18 cellular contexts compared by ENCODE assay signal in genomic region chr9:91904541-91905236, GRCh38. TPM values are rescaled to one million over a fixed set of nuclear protein-coding genes. Genes with fewer than 3 reads are reported as not detected.
"Had no signal": no experiment of that assay in that cellular context is flagged by ENCODE, and none has a peak within 500 bp of the region (broad histone marks: within the 10 kb centered on the region; RNA-seq: fewer than 3 reads in every experiment).

No MANE protein-coding gene starts in this region.

- DNase-seq: activated CD4-positive, alpha-beta T cell treated with anti-CD3 and anti-CD28 coated beads, Interleukin-2, amount 10 ng/mL, durations not matched to agents 7 days and 5 days; activated CD4-positive, CD25-positive, alpha-beta regulatory T cell; activated naive CD4-positive, alpha-beta T cell treated with anti-CD3 and anti-CD28 coated beads for 36 hours; activated T-cell treated with anti-CD3 and anti-CD28 coated beads for 4 hours; caudate nucleus; colonic mucosa; kidney; left ventricle myocardium superior; stimulated activated CD4-positive, alpha-beta T cell treated with anti-CD3 and anti-CD28 coated beads, Interleukin-12 subunit alpha, Interleukin-12 subunit beta, amount 100 ng/mL, for 4 hours; stimulated activated naive CD4-positive, alpha-beta T cell; upper lobe of right lung had no signal

- H3K4me1 ChIP-seq: colonic mucosa had no signal

- H3K27ac Mint-ChIP-seq: activated CD4-positive, alpha-beta T cell treated with anti-CD3 and anti-CD28 coated beads, Interleukin-2, amount 10 ng/mL, durations not matched to agents 7 days and 5 days; activated naive CD4-positive, alpha-beta T cell treated with anti-CD3 and anti-CD28 coated beads for 36 hours; activated T-helper 17 cell treated with anti-CD3 and anti-CD28 coated beads, Interleukin-2, amount 50 U/mL, for 72 hours had no signal

- H3K9me3 ChIP-seq: colonic mucosa, gastroesophageal sphincter, neutrophil, suprapubic skin, upper lobe of right lung had no signal

- H3K27me3 ChIP-seq: colonic mucosa, gastroesophageal sphincter, suprapubic skin, upper lobe of right lung had no signal

- H3K9me3 Mint-ChIP-seq: activated CD4-positive, alpha-beta T cell treated with anti-CD3 and anti-CD28 coated beads, Interleukin-2, amount 10 ng/mL, durations not matched to agents 7 days and 5 days; activated naive CD4-positive, alpha-beta T cell treated with anti-CD3 and anti-CD28 coated beads for 36 hours; activated T-helper 17 cell treated with anti-CD3 and anti-CD28 coated beads, Interleukin-2, amount 50 U/mL, for 72 hours had no signal

- H3K27ac ChIP-seq: colonic mucosa, neutrophil, suprapubic skin, upper lobe of right lung had no signal

- H3K4me1 Mint-ChIP-seq: activated T-helper 17 cell treated with anti-CD3 and anti-CD28 coated beads, Interleukin-2, amount 50 U/mL, for 72 hours had no signal

- H3K4me3 ChIP-seq: colonic mucosa, gastroesophageal sphincter, suprapubic skin, upper lobe of right lung had no signal

- FAIRE-seq: endothelial cell of umbilical vein, kidney, TTC549 had no signal

- H3K4me3 Mint-ChIP-seq: activated CD4-positive, alpha-beta T cell treated with anti-CD3 and anti-CD28 coated beads, Interleukin-2, amount 10 ng/mL, durations not matched to agents 7 days and 5 days; activated naive CD4-positive, alpha-beta T cell treated with anti-CD3 and anti-CD28 coated beads for 36 hours; activated T-helper 17 cell treated with anti-CD3 and anti-CD28 coated beads, Interleukin-2, amount 50 U/mL, for 72 hours had no signal

- H3K36me3 ChIP-seq: colonic mucosa, gastroesophageal sphincter, neutrophil, suprapubic skin, upper lobe of right lung had no signal

RNA-seq across cellular contexts. Expression of gene ROR2, which starts 45.3 kb away (rescaled TPM):
- total RNA-seq: activated CD8-positive, alpha-beta memory T cell treated with anti-CD3 and anti-CD28 coated beads for 36 hours; activated naive CD4-positive, alpha-beta T cell treated with anti-CD3 and anti-CD28 coated beads for 36 hours; endothelial cell of umbilical vein had no signal
- polyA plus RNA-seq: endothelial cell of umbilical vein had no signal
